In genomic region chr6:52904562-52905279, GRCh38 we compare ENCODE assay signal across 11 cellular contexts. TPM values are rescaled to one million over a fixed set of nuclear protein-coding genes. Genes with fewer than 3 reads are reported as not detected.
DNase-seq lines count a peak whose midpoint lies in the region; ATAC-seq and TF ChIP-seq lines count a peak whose summit lies in the region.
"Had no signal": no experiment of that assay in that cellular context is flagged by ENCODE, and none has a peak within 500 bp of the region (broad histone marks: within the 10 kb centered on the region; RNA-seq: fewer than 3 reads in every experiment).

No MANE protein-coding gene starts in this region.

- no peak for ATAC-seq in GM21825 (IDR thresholded peaks at IDR 0.05; ENCODE audit: unreplicated experiment)
- no peak for ATAC-seq in HG02623 (IDR thresholded peaks at IDR 0.05; ENCODE audit: unreplicated experiment)
- ATAC-seq: naive thymus-derived CD8-positive, alpha-beta T cell had no signal

- TF ChIP-seq CTCF in chondrocyte (IDR thresholded peaks at IDR 0.05) (peak; percentile 42), osteocyte (IDR thresholded peaks at IDR 0.05) (peak; percentile 17)

- H3K9me3 Mint-ChIP-seq in chondrocyte (ENCODE audit: low read depth), result peaks cover 4% of the 10 kb centered on the region
- no peaks in the 10 kb centered on the region for H3K9me3 Mint-ChIP-seq in osteocyte (ENCODE audit: unreplicated experiment)
- H3K9me3 Mint-ChIP-seq: activated naive CD4-positive, alpha-beta T cell treated with anti-CD3 and anti-CD28 coated beads, Interleukin-2, amount 50 U/mL, for 72 hours had no signal

- H3K27me3 Mint-ChIP-seq in chondrocyte (ENCODE audit: low read depth) (no peaks in the 10 kb centered on the region), osteocyte (ENCODE audit: unreplicated experiment) (no peaks in the 10 kb centered on the region)

- H3K27ac Mint-ChIP-seq in chondrocyte (ENCODE audit: unreplicated experiment) (no peak overlapping the region), osteocyte (ENCODE audit: unreplicated experiment) (no peak overlapping the region)
- H3K27ac Mint-ChIP-seq: activated naive CD4-positive, alpha-beta T cell treated with anti-CD3 and anti-CD28 coated beads, Interleukin-2, amount 50 U/mL, for 72 hours had no signal

- H3K4me1 Mint-ChIP-seq in chondrocyte (ENCODE audit: low read depth), result no peaks in the 10 kb centered on the region
- no peaks in the 10 kb centered on the region for H3K4me1 Mint-ChIP-seq in osteocyte (ENCODE audit: unreplicated experiment)
- H3K4me1 Mint-ChIP-seq: naive thymus-derived CD8-positive, alpha-beta T cell had no signal

- H3K36me3 Mint-ChIP-seq in chondrocyte (ENCODE audit: low read depth) (no peaks in the 10 kb centered on the region), osteocyte (ENCODE audit: unreplicated experiment) (no peaks in the 10 kb centered on the region)
- H3K36me3 Mint-ChIP-seq: activated naive CD4-positive, alpha-beta T cell treated with anti-CD3 and anti-CD28 coated beads, Interleukin-2, amount 50 U/mL, for 72 hours had no signal

- DNase-seq in DMS 273 (lab: John Stamatoyannopoulos, UW; ENCODE audit: unreplicated experiment) (peak; percentile 25), DMS 273 treated with DMSO at 0.1 percent for 48 hours (lab: John Stamatoyannopoulos, UW) (no peak), M059J (ENCODE audit: low read depth) (peak; percentile 34), chondrocyte (ENCODE audit: low spot score) (no peak), osteocyte (ENCODE audit: extremely low spot score, unreplicated experiment) (no peak), NCI-H2081 (lab: John Stamatoyannopoulos, UW) (no peak)
- DNase-seq: T-helper 2 cell had no signal

- H3K4me3 Mint-ChIP-seq in chondrocyte (ENCODE audit: unreplicated experiment) (no peak overlapping the region), osteocyte (ENCODE audit: unreplicated experiment) (no peak overlapping the region)
- H3K4me3 Mint-ChIP-seq: naive thymus-derived CD8-positive, alpha-beta T cell had no signal

RNA-seq across cellular contexts. Expression of gene GSTA3, which starts 4.8 kb away (rescaled TPM):
- 0.27 and 2.4 TPM in 2 replicates for total RNA-seq in M059J (2014; rRNA removed; shearing (Covaris generic))
- total RNA-seq in chondrocyte, result not detected in 3 replicates
- not detected in 2 replicates for total RNA-seq in osteocyte
- total RNA-seq: activated naive CD4-positive, alpha-beta T cell treated with anti-CD3 and anti-CD28 coated beads, Interleukin-2, amount 50 U/mL, for 72 hours; naive thymus-derived CD8-positive, alpha-beta T cell had no signal

Comparison
In these comparisons a context has a peak if more than half of its experiments do, and no peak if none do; other contexts are left out.
1. DNase-seq: peak in DMS 273 (single experiment) and M059J (single experiment); none in DMS 273 treated with DMSO at 0.1 percent for 48 hours (single experiment), chondrocyte (single experiment), osteocyte (single experiment) and NCI-H2081 (0 of 2).